1 cellular context compared by ENCODE assay signal in genomic region chr11:31141804-31142203, GRCh38.
A peak's percentile ranks its signal among the peaks of the same experiment; 100 is the strongest.
TF ChIP-seq lines count a peak whose summit lies in the region.

No MANE protein-coding gene starts in this region.

TF ChIP-seq in H1, 55 proteins besides CTCF, POLR2A, EP300 and RAD21:
- TF ChIP-seq YY1 (IDR thresholded peaks at IDR 0.05; ENCODE audit: low read depth, low read length) (peak; percentile 28; the same call in 1 of the 2 replicates), EGR1 (IDR thresholded peaks at IDR 0.05; ENCODE audit: borderline replicate concordance, low read depth, low read length) (no peak), KDM4A (IDR thresholded peaks at IDR 0.05; ENCODE audit: low read depth, low read length, severe bottlenecking) (no peak), BACH1 (IDR thresholded peaks at IDR 0.05; ENCODE audit: low read length) (no peak)
